Comparison of ENCODE assay signal across 17 cellular contexts in genomic region chr13:49466240-49466914, GRCh38. TPM values are rescaled to one million over a fixed set of nuclear protein-coding genes. Genes with fewer than 3 reads are reported as not detected.
DNase-seq lines count a peak whose midpoint lies in the region; ATAC-seq and TF ChIP-seq lines count a peak whose summit lies in the region.
"Had no signal": no experiment of that assay in that cellular context is flagged by ENCODE, and none has a peak within 500 bp of the region (broad histone marks: within the 10 kb centered on the region; RNA-seq: fewer than 3 reads in every experiment).

No MANE protein-coding gene starts in this region.

- WGBS in mammary epithelial cell (ENCODE audit: low coverage, missing lambda C conversion rate) = 76% methylated on average over 5 of the region's 5 CpGs

- H3K27me3 ChIP-seq in mammary epithelial cell (ENCODE audit: insufficient read depth, low read length) = no peaks in the 10 kb centered on the region

- H3K79me2 ChIP-seq in mammary epithelial cell (ENCODE audit: insufficient read depth, low read length) = no peaks in the 10 kb centered on the region

- H3K27me3 Mint-ChIP-seq in activated B cell treated with CpG ODN at 0.5 μM for 24 hours = no peaks in the 10 kb centered on the region
- H3K27me3 Mint-ChIP-seq in nephron (ENCODE audit: low read depth) = no peaks in the 10 kb centered on the region
- H3K27me3 Mint-ChIP-seq in Calu3 (ENCODE audit: unreplicated experiment) = no peaks in the 10 kb centered on the region

- H2AFZ ChIP-seq in mammary epithelial cell (ENCODE audit: low read depth, low read length) = no peak overlapping the region

- intact Hi-C loops in activated B cell treated with CpG ODN at 0.5 μM for 24 hours (cut with micrococcal nuclease) (no loop called here), mammary epithelial cell (cut with micrococcal nuclease) (no loop called here), Calu3 (cut with micrococcal nuclease; ENCODE audit: unreplicated experiment) (no loop called here)

- no peaks in the 10 kb centered on the region for H3K9me3 ChIP-seq in mammary epithelial cell (replicated peaks; ENCODE audit: insufficient read depth, low read length)

- H3K36me3 Mint-ChIP-seq in activated B cell treated with CpG ODN at 0.5 μM for 24 hours (ENCODE audit: low read depth) (peaks cover 79% of the 10 kb centered on the region), nephron (ENCODE audit: low read depth) (peaks cover 61% of the 10 kb centered on the region), Calu3 (ENCODE audit: insufficient read depth, unreplicated experiment) (peaks cover 6% of the 10 kb centered on the region)

- peaks cover 8% of the 10 kb centered on the region for H3K9me3 Mint-ChIP-seq in activated B cell treated with CpG ODN at 0.5 μM for 24 hours
- peaks cover 10% of the 10 kb centered on the region for H3K9me3 Mint-ChIP-seq in nephron
- no peaks in the 10 kb centered on the region for H3K9me3 Mint-ChIP-seq in Calu3 (ENCODE audit: low read depth, unreplicated experiment)

- in situ Hi-C loops in mammary epithelial cell (cut with MboI; ENCODE audit: low sequenced_read_pairs in 2 of 2) = no loop called here

- ATAC-seq in activated B cell treated with CpG ODN at 0.5 μM for 24 hours (ENCODE audit: low read depth) = no peak
- no peak for ATAC-seq in HG03342 (IDR thresholded peaks at IDR 0.05; ENCODE audit: unreplicated experiment)
- ATAC-seq: Panc1 had no signal

- H3K4me3 Mint-ChIP-seq in activated B cell treated with CpG ODN at 0.5 μM for 24 hours (no peak overlapping the region), nephron (peak overlapping the region in 1 of 3 experiments; percentile 38), Calu3 (ENCODE audit: low read depth, unreplicated experiment) (no peak overlapping the region)

- no peaks in the 10 kb centered on the region for H3K4me1 ChIP-seq in mammary epithelial cell (ENCODE audit: insufficient read depth, low read length)
- H3K4me1 ChIP-seq: Caco-2 had no signal

- TF ChIP-seq CTCF in activated B cell treated with CpG ODN at 0.5 μM for 24 hours (IDR thresholded peaks at IDR 0.05) = no peak
- no peak for TF ChIP-seq CTCF in nephron (IDR thresholded peaks at IDR 0.05; ENCODE audit: unreplicated experiment in 3 of 3)
- TF ChIP-seq CTCF in mammary epithelial cell (conservative IDR thresholded peaks at IDR 0.05 in 1 of 2, IDR thresholded peaks at IDR 0.05 in 1 of 2; ENCODE audit: extremely low read depth in 1 of 2, insufficient read depth in 1 of 2, low read depth in 1 of 2, low read length in 2 of 2) = no peak
- no peak for TF ChIP-seq CTCF in Calu3 (IDR thresholded peaks at IDR 0.05; ENCODE audit: unreplicated experiment)

- dilution Hi-C loops in mammary epithelial cell (cut with HindIII; ENCODE audit: low sequenced_read_pairs) = no loop called here

- H3K9ac ChIP-seq in mammary epithelial cell (ENCODE audit: insufficient read depth, low read length) = no peak overlapping the region
- H3K9ac ChIP-seq: KMS-11 had no signal

- H4K20me1 ChIP-seq in mammary epithelial cell (ENCODE audit: insufficient read depth, low read length) = no peaks in the 10 kb centered on the region

- H3K4me2 ChIP-seq in mammary epithelial cell (ENCODE audit: insufficient read depth, low read depth, low read length) = no peak overlapping the region
- H3K4me2 ChIP-seq: KMS-11 had no signal

- H3K4me1 Mint-ChIP-seq in activated B cell treated with CpG ODN at 0.5 μM for 24 hours (no peaks in the 10 kb centered on the region), nephron (no peaks in the 10 kb centered on the region), Calu3 (ENCODE audit: low read depth, unreplicated experiment) (no peaks in the 10 kb centered on the region)

- no peak overlapping the region for H3K27ac ChIP-seq in mammary epithelial cell (ENCODE audit: insufficient read depth, low read depth, low read length)
- H3K27ac ChIP-seq: C4-2B, KMS-11 had no signal

- CTCF ChIA-PET in activated B cell treated with CpG ODN at 0.5 μM for 24 hours (lab: Charles Lee) (interaction anchor here (0.7 kb wide), 1 partner anchor 18 kb away, joined by 3 read pairs; no protein-coding TSS in a partner anchor), mammary epithelial cell (lab: Charles Lee; ENCODE audit: low non-redundant PET) (no interaction called here), Calu3 (lab: Charles Lee) (interaction anchor here (0.7 to 0.9 kb wide), 2 partner anchors 9 to 301 kb away, joined by 3 to 4 read pairs; no protein-coding TSS in a partner anchor)

- peaks cover 6% of the 10 kb centered on the region for H3K36me3 ChIP-seq in mammary epithelial cell (ENCODE audit: insufficient read depth, low read length)

- BruUV-seq in mammary epithelial cell (replicated peaks; lab: Mats Ljungman, UMichigan) (no TSS peak), Calu3 (replicated peaks; lab: Mats Ljungman, UMichigan) (no TSS peak)

- no peak overlapping the region for H3K4me3 ChIP-seq in mammary epithelial cell (replicated peaks in 1 of 3; ENCODE audit: insufficient read depth in 1 of 3, low read depth in 2 of 3, low read length in 3 of 3)

- POLR2A ChIA-PET in activated B cell treated with CpG ODN at 0.5 μM for 24 hours (lab: Charles Lee) = interaction anchor here (0.6 kb wide), 1 partner anchor 1449 kb away, joined by 3 read pairs; no protein-coding TSS in a partner anchor

- H3K27ac Mint-ChIP-seq in activated B cell treated with CpG ODN at 0.5 μM for 24 hours (peak overlapping the region; percentile 20), nephron (peak overlapping the region; percentile 82 to 96 (median 93)), Calu3 (ENCODE audit: unreplicated experiment) (no peak overlapping the region)

- DNase-seq in DMS53 (lab: John Stamatoyannopoulos, UW) (peak; percentile 78), activated B cell treated with CpG ODN at 0.5 μM for 24 hours (no peak), kidney glomerular epithelial cell (lab: John Stamatoyannopoulos, UW) (peak; percentile 37), mammary epithelial cell (no peak), Calu3 (no peak)
- DNase-seq in activated naive CD4-positive, alpha-beta T cell (lab: John Stamatoyannopoulos, UW) = no peak
- DNase-seq: Caco-2, GF-D8, H7, NCI-H1092, NCI-H226, Right ventricle myocardium superior had no signal

RNA-seq across cellular contexts. Expression of gene SETDB2, which starts 22.3 kb away (rescaled TPM):
- total RNA-seq in activated B cell treated with CpG ODN at 0.5 μM for 24 hours = 23.6 and 25.1 TPM in 2 replicates
- total RNA-seq in mammary epithelial cell = 10 to 100 TPM in 1 of 2 donors, 1 to 10 TPM in 1; 8.1 to 10.2 TPM
- 2.2 TPM for polyA plus RNA-seq in mammary epithelial cell
- 4.1 TPM for polyA minus RNA-seq in mammary epithelial cell
- total RNA-seq in Calu3 (2022) = 4.9 and 6.0 TPM in 2 replicates

RNA-seq across cellular contexts. Expression of gene CAB39L, which starts 22.5 kb away (rescaled TPM):
- 3.4 and 4.0 TPM in 2 replicates for total RNA-seq in activated B cell treated with CpG ODN at 0.5 μM for 24 hours
- total RNA-seq in mammary epithelial cell = 1 to 10 TPM; 5.7 to 8.0 TPM
- 3.6 TPM for polyA plus RNA-seq in mammary epithelial cell
- 1.6 TPM for polyA minus RNA-seq in mammary epithelial cell
- total RNA-seq in Calu3 (2022) = 3.2 and 4.5 TPM in 2 replicates

RNA-seq across cellular contexts. Expression of gene PHF11, which starts 29.4 kb away (rescaled TPM):
- total RNA-seq in activated B cell treated with CpG ODN at 0.5 μM for 24 hours (128 and 148 TPM in 2 replicates), mammary epithelial cell (10 to 100 TPM in 1 of 2 donors, 1 to 10 TPM in 1; 7.7 to 25.5 TPM), Calu3 (2022) (24.0 and 28.8 TPM in 2 replicates)
- polyA plus RNA-seq in mammary epithelial cell = 8.9 TPM
- not detected for polyA minus RNA-seq in mammary epithelial cell

Comparison
In these comparisons a context has a peak if more than half of its experiments do, and no peak if none do; other contexts are left out.
1. DNase-seq: peak in DMS53 (single experiment) and kidney glomerular epithelial cell (single experiment); none in activated B cell treated with CpG ODN at 0.5 μM for 24 hours (single experiment), activated naive CD4-positive, alpha-beta T cell (0 of 4), mammary epithelial cell (single experiment) and Calu3 (single experiment).